In the genomic region with DNA sequence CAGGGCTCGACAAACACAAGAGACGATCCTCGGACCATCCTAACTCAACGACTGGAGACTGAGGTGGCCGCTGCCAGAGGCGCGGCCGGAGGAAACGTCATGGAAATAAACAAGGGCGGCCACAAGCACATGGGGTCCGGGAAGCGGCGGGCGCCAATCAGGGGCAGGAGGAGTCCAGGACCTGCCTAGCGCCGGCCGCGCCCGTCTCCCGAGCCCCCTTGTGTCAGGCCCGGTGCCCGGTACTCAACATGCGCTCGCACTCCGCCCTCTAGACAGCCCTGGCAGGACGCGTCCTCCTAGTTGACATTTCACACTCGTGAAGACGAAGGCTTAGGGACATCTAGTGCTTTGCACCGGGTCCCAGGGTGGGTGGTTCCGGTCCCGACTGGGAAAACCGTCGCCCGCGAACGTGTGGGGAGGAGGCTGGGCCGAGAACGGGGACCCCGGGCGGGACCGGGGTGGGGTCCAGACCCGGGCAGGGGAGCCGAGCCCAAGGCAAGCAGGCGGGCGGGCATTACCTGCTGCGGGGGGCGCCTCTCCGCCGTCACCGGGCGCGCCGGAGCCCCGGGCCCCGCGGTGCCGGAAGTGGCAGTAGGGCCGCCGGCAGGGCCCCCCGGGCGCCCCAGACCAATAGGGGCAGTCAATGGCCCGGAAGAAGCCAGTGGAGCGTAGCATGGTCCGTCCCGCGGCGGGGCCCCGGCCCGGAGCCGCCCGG, we compare ENCODE assay signal across 8 cellular contexts. TPM values are rescaled to one million over a fixed set of nuclear protein-coding genes. Genes with fewer than 3 reads are reported as not detected.
DNase-seq lines count a peak whose midpoint lies in the region; ATAC-seq and TF ChIP-seq lines count a peak whose summit lies in the region.

No MANE protein-coding gene starts in this region.

- H3K27me3 ChIP-seq in CD4-positive, CD25-positive, alpha-beta regulatory T cell (ENCODE audit: control insufficient read depth, insufficient read depth, low read length), result no peaks in the 10 kb centered on the region
- H3K27me3 ChIP-seq in HUES64 (ENCODE audit: insufficient read depth, low read length) (no peaks in the 10 kb centered on the region), cardiac muscle cell (no peaks in the 10 kb centered on the region), psoas muscle (ENCODE audit: insufficient read depth in 3 of 3, low read length in 2 of 3) (peaks cover 0 to 16% (median 2%) of the 10 kb centered on the region in 3 donors)

- peaks cover 4% of the 10 kb centered on the region for H3K27me3 Mint-ChIP-seq in CD4-positive, CD25-positive, alpha-beta regulatory T cell
- no peaks in the 10 kb centered on the region for H3K27me3 Mint-ChIP-seq in activated T-cell treated with anti-CD3 and anti-CD28 coated beads, Interleukin-2, amount 50 U/mL, for 72 hours (ENCODE audit: low read depth)

- H3K9me3 Mint-ChIP-seq in CD4-positive, CD25-positive, alpha-beta regulatory T cell, result peaks cover 0 to under 1% (median 0%) of the 10 kb centered on the region in 7 donors
- no peaks in the 10 kb centered on the region for H3K9me3 Mint-ChIP-seq in activated T-cell treated with anti-CD3 and anti-CD28 coated beads, Interleukin-2, amount 50 U/mL, for 72 hours

- peak overlapping the region; percentile 90 for H3K4me3 ChIP-seq in CD4-positive, CD25-positive, alpha-beta regulatory T cell (ENCODE audit: low read depth, low read length)
- H3K4me3 ChIP-seq in HUES64 (ENCODE audit: low read length) (peak overlapping the region; percentile 89), cardiac muscle cell (peak overlapping the region; percentile 99), psoas muscle (peak overlapping the region; percentile 88)

- no peaks in the 10 kb centered on the region for H3K9me3 ChIP-seq in CD4-positive, CD25-positive, alpha-beta regulatory T cell (ENCODE audit: control insufficient read depth in 2 of 2, low read length in 2 of 2)
- H3K9me3 ChIP-seq in HUES64 (ENCODE audit: insufficient read depth, low read depth, low read length) (no peaks in the 10 kb centered on the region), cardiac muscle cell (ENCODE audit: low read depth) (no peaks in the 10 kb centered on the region), psoas muscle (no peaks in the 10 kb centered on the region)

- H3K4me1 ChIP-seq in CD4-positive, CD25-positive, alpha-beta regulatory T cell (ENCODE audit: control insufficient read depth, insufficient read depth, low read length, poor library complexity, severe bottlenecking), result peaks cover 73% of the 10 kb centered on the region
- H3K4me1 ChIP-seq in HUES64 (ENCODE audit: insufficient read depth, low read length) (peaks cover 9% of the 10 kb centered on the region), cardiac muscle cell (ENCODE audit: low read depth) (peaks cover 12% of the 10 kb centered on the region), psoas muscle (peaks cover 44% of the 10 kb centered on the region)

- no peak for TF ChIP-seq CTCF in cardiac muscle cell (IDR thresholded peaks at IDR 0.05; ENCODE audit: low read depth, low read length)
- TF ChIP-seq CTCF in psoas muscle (IDR thresholded peaks at IDR 0.05), result no peak

- WGBS in HUES64, result under 1% methylated on average over 72 of the region's 72 CpGs
- WGBS in psoas muscle, 3 donors, result 0% methylated on average over 43 to 72 of the region's 72 CpGs

- DNase-seq in CD4-positive, CD25-positive, alpha-beta regulatory T cell, result peak in 2 of 3 donors; percentile 17 to 30
- peak in 1 of 2 donors; percentile 39 for DNase-seq in activated T-cell treated with anti-CD3 and anti-CD28 coated beads, Interleukin-2, amount 50 U/mL, for 72 hours
- DNase-seq in cardiac muscle cell (ENCODE audit: low read depth in 1 of 2, low spot score in 1 of 2), result peak; percentile 64 to 73
- peak in 1 of 2 donors; percentile 40 for DNase-seq in psoas muscle
- no peak for DNase-seq in inferior parietal cortex (ENCODE audit: extremely low spot score)
- DNase-seq in SKM-1 (lab: John Stamatoyannopoulos, UW; ENCODE audit: unreplicated experiment), result no peak

- H3K4me3 Mint-ChIP-seq in CD4-positive, CD25-positive, alpha-beta regulatory T cell, result peak overlapping the region; percentile 89 to 93 (median 92)
- H3K4me3 Mint-ChIP-seq in activated T-cell treated with anti-CD3 and anti-CD28 coated beads, Interleukin-2, amount 50 U/mL, for 72 hours, result peak overlapping the region; percentile 88 to 93

- H3K9ac ChIP-seq in HUES64 (ENCODE audit: low read depth, low read length), result peak overlapping the region; percentile 99

- peak overlapping the region; percentile 72 to 94 (median 77) for H3K27ac Mint-ChIP-seq in CD4-positive, CD25-positive, alpha-beta regulatory T cell
- H3K27ac Mint-ChIP-seq in activated T-cell treated with anti-CD3 and anti-CD28 coated beads, Interleukin-2, amount 50 U/mL, for 72 hours, result peak overlapping the region; percentile 96

- peaks cover 0 to 68% (median 21%) of the 10 kb centered on the region in 4 donors for H3K4me1 Mint-ChIP-seq in CD4-positive, CD25-positive, alpha-beta regulatory T cell
- peaks cover 57% of the 10 kb centered on the region for H3K4me1 Mint-ChIP-seq in activated T-cell treated with anti-CD3 and anti-CD28 coated beads, Interleukin-2, amount 50 U/mL, for 72 hours (ENCODE audit: low read depth)

- peak overlapping the region; percentile 96 for H3K27ac ChIP-seq in CD4-positive, CD25-positive, alpha-beta regulatory T cell (ENCODE audit: insufficient read depth, low read length, poor library complexity, severe bottlenecking)
- H3K27ac ChIP-seq in HUES64 (ENCODE audit: low read depth, low read length) (peak overlapping the region; percentile 99), cardiac muscle cell (peak overlapping the region; percentile 100), psoas muscle (peak overlapping the region; percentile 99)

- peaks cover 6% of the 10 kb centered on the region for H3K36me3 ChIP-seq in CD4-positive, CD25-positive, alpha-beta regulatory T cell (ENCODE audit: control insufficient read depth, insufficient read depth, low read length)
- no peaks in the 10 kb centered on the region for H3K36me3 ChIP-seq in HUES64 (ENCODE audit: insufficient read depth, low read length)
- no peaks in the 10 kb centered on the region for H3K36me3 ChIP-seq in cardiac muscle cell
- no peaks in the 10 kb centered on the region for H3K36me3 ChIP-seq in psoas muscle (ENCODE audit: insufficient read depth in 1 of 2, low read depth in 1 of 2)

- intact Hi-C loops in psoas muscle (cut with DNase I), result no loop called here

- H3K36me3 Mint-ChIP-seq in CD4-positive, CD25-positive, alpha-beta regulatory T cell, result peaks cover 6% of the 10 kb centered on the region
- H3K36me3 Mint-ChIP-seq in activated T-cell treated with anti-CD3 and anti-CD28 coated beads, Interleukin-2, amount 50 U/mL, for 72 hours (ENCODE audit: insufficient read depth in 2 of 2), result peaks cover 0 to 5% of the 10 kb centered on the region in 2 donors

- ATAC-seq in CD4-positive, CD25-positive, alpha-beta regulatory T cell (ENCODE audit: low read depth in 2 of 2), result peak; percentile 4 to 6
- ATAC-seq in GM21360 (IDR thresholded peaks at IDR 0.05; ENCODE audit: unreplicated experiment), result peak; percentile 5
- ATAC-seq in activated T-cell treated with anti-CD3 and anti-CD28 coated beads, Interleukin-2, amount 50 U/mL, for 72 hours (replicated peaks in 1 of 2), result peak in 1 of 2 donors; percentile 40
- peak in 1 of 4 donors; percentile 4 for ATAC-seq in psoas muscle

RNA-seq across cellular contexts. Expression of a gene that starts 0.4 kb away (rescaled TPM):
- total RNA-seq in CD4-positive, CD25-positive, alpha-beta regulatory T cell, result 103 TPM
- 1 to 10 TPM; 2.5 to 5.5 (median 3.6) TPM for polyA plus RNA-seq in CD4-positive, CD25-positive, alpha-beta regulatory T cell
- polyA plus RNA-seq in HUES64 (2013, experiment 1 of 2), result 21.4 TPM
- polyA plus RNA-seq in HUES64 (2013, experiment 2 of 2), result 19.9 TPM
- 10 to 100 TPM; 41.4 to 46.5 TPM for total RNA-seq in activated T-cell treated with anti-CD3 and anti-CD28 coated beads, Interleukin-2, amount 50 U/mL, for 72 hours
- total RNA-seq in cardiac muscle cell (24.4 and 39.7 TPM in 2 replicates), psoas muscle (10 to 100 TPM; 13.5 to 35.2 (median 22.3) TPM)
- polyA plus RNA-seq in cardiac muscle cell (19.2 and 21.3 TPM in 2 replicates), psoas muscle (10 to 100 TPM; 16.5 to 26.9 (median 20.3) TPM)

RNA-seq across cellular contexts. Expression of a gene that starts 15.5 kb away (rescaled TPM):
- total RNA-seq in CD4-positive, CD25-positive, alpha-beta regulatory T cell, result 40.6 TPM
- under 1 TPM; 0.28 to 0.86 (median 0.59) TPM for polyA plus RNA-seq in CD4-positive, CD25-positive, alpha-beta regulatory T cell
- 23.7 TPM for polyA plus RNA-seq in HUES64 (2013, experiment 1 of 2)
- polyA plus RNA-seq in HUES64 (2013, experiment 2 of 2), result 24.2 TPM
- total RNA-seq in activated T-cell treated with anti-CD3 and anti-CD28 coated beads, Interleukin-2, amount 50 U/mL, for 72 hours, result 10 to 100 TPM; 26.4 to 27.5 TPM
- total RNA-seq in cardiac muscle cell, result 5.3 and 9.3 TPM in 2 replicates
- 9.1 and 20.8 TPM in 2 replicates for polyA plus RNA-seq in cardiac muscle cell
- 10 to 100 TPM in 1 of 4 donors, 1 to 10 TPM in 3; 3.0 to 11.1 (median 4.3) TPM for total RNA-seq in psoas muscle
- 10 to 100 TPM in 1 of 3 donors, 1 to 10 TPM in 2; 2.2 to 13.0 (median 3.1) TPM for polyA plus RNA-seq in psoas muscle

RNA-seq across cellular contexts. Expression of a gene that starts 35.8 kb away (rescaled TPM):
- 12.2 TPM for total RNA-seq in CD4-positive, CD25-positive, alpha-beta regulatory T cell
- polyA plus RNA-seq in CD4-positive, CD25-positive, alpha-beta regulatory T cell, result 1 to 10 TPM; 1.1 to 3.8 (median 2.6) TPM
- 4.8 TPM for polyA plus RNA-seq in HUES64 (2013, experiment 1 of 2)
- 5.4 TPM for polyA plus RNA-seq in HUES64 (2013, experiment 2 of 2)
- 10 to 100 TPM; 12.1 to 12.8 TPM for total RNA-seq in activated T-cell treated with anti-CD3 and anti-CD28 coated beads, Interleukin-2, amount 50 U/mL, for 72 hours
- total RNA-seq in cardiac muscle cell, result 1.2 and 8.6 TPM in 2 replicates
- 3.0 and 9.2 TPM in 2 replicates for polyA plus RNA-seq in cardiac muscle cell
- under 1 TPM in 3 of 4 donors, not detected in 1; 0.06 to 0.30 (median 0.18) TPM for total RNA-seq in psoas muscle
- polyA plus RNA-seq in psoas muscle, result under 1 TPM; 0.15 to 0.22 (median 0.17) TPM

RNA-seq across cellular contexts. Expression of a gene that starts 37.5 kb away (rescaled TPM):
- total RNA-seq in CD4-positive, CD25-positive, alpha-beta regulatory T cell, result 148 TPM
- polyA plus RNA-seq in CD4-positive, CD25-positive, alpha-beta regulatory T cell, result 100 to 1,000 TPM; 139 to 202 (median 159) TPM
- 31.8 TPM for polyA plus RNA-seq in HUES64 (2013, experiment 1 of 2)
- 31.0 TPM for polyA plus RNA-seq in HUES64 (2013, experiment 2 of 2)
- total RNA-seq in activated T-cell treated with anti-CD3 and anti-CD28 coated beads, Interleukin-2, amount 50 U/mL, for 72 hours, result 10 to 100 TPM; 84.2 to 92.1 TPM
- total RNA-seq in cardiac muscle cell, result 198 and 203 TPM in 2 replicates
- 145 and 159 TPM in 2 replicates for polyA plus RNA-seq in cardiac muscle cell
- 10 to 100 TPM; 38.5 to 54.2 (median 42.3) TPM for total RNA-seq in psoas muscle
- polyA plus RNA-seq in psoas muscle, result 10 to 100 TPM; 35.5 to 58.9 (median 47.6) TPM

RNA-seq across cellular contexts. Expression of a gene that starts 57.4 kb away (rescaled TPM):
- 6.9 TPM for total RNA-seq in CD4-positive, CD25-positive, alpha-beta regulatory T cell
- 1 to 10 TPM; 4.4 to 8.8 (median 6.0) TPM for polyA plus RNA-seq in CD4-positive, CD25-positive, alpha-beta regulatory T cell
- 4.1 TPM for polyA plus RNA-seq in HUES64 (2013, experiment 1 of 2)
- 4.1 TPM for polyA plus RNA-seq in HUES64 (2013, experiment 2 of 2)
- 1 to 10 TPM; 4.2 to 4.5 TPM for total RNA-seq in activated T-cell treated with anti-CD3 and anti-CD28 coated beads, Interleukin-2, amount 50 U/mL, for 72 hours
- total RNA-seq in cardiac muscle cell, result 11.2 and 16.3 TPM in 2 replicates
- polyA plus RNA-seq in cardiac muscle cell, result 5.9 and 14.3 TPM in 2 replicates
- 1 to 10 TPM; 1.4 to 2.2 (median 1.7) TPM for total RNA-seq in psoas muscle
- 1 to 10 TPM; 2.4 to 7.2 (median 3.6) TPM for polyA plus RNA-seq in psoas muscle

Comparison
In these comparisons a context has a peak if more than half of its experiments do, and no peak if none do; other contexts are left out.
1. DNase-seq: peak in CD4-positive, CD25-positive, alpha-beta regulatory T cell (2 of 3) and cardiac muscle cell (2 of 2); none in inferior parietal cortex (single experiment) and SKM-1 (single experiment).
2. Peak in every context shown above with its lines, with median percentiles within 50 percentile points of each other: H3K27ac ChIP-seq and H3K4me3 ChIP-seq.